Comparison of ENCODE assay signal across 1 cellular context in the genomic region with DNA sequence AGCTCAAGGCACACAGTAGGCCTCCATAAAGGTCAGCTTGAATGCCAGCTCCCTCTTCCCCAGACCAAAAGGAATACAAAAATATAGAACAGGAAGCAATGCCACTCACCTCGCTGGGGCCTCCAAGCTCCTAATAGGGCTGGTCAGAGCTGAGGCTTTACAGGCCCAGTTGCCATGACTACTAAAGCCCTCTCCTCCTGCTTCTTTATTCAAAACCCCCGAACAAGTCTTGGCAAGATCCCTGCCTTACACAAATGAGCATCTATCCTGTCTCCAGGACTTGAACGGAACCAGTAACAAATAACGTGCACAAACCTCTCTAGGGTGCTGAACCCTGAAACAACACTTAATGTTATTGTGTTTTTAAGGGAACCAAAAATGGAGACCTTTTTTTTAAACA.
TF ChIP-seq lines count a peak whose summit lies in the region.

No MANE protein-coding gene starts in this region.

TF ChIP-seq in H1, 55 proteins besides CTCF, POLR2A, EP300 and RAD21:
- TF ChIP-seq CEBPB (IDR thresholded peaks at IDR 0.05; ENCODE audit: low read depth, low read length), result no peak
- TF ChIP-seq, protein P1, sequence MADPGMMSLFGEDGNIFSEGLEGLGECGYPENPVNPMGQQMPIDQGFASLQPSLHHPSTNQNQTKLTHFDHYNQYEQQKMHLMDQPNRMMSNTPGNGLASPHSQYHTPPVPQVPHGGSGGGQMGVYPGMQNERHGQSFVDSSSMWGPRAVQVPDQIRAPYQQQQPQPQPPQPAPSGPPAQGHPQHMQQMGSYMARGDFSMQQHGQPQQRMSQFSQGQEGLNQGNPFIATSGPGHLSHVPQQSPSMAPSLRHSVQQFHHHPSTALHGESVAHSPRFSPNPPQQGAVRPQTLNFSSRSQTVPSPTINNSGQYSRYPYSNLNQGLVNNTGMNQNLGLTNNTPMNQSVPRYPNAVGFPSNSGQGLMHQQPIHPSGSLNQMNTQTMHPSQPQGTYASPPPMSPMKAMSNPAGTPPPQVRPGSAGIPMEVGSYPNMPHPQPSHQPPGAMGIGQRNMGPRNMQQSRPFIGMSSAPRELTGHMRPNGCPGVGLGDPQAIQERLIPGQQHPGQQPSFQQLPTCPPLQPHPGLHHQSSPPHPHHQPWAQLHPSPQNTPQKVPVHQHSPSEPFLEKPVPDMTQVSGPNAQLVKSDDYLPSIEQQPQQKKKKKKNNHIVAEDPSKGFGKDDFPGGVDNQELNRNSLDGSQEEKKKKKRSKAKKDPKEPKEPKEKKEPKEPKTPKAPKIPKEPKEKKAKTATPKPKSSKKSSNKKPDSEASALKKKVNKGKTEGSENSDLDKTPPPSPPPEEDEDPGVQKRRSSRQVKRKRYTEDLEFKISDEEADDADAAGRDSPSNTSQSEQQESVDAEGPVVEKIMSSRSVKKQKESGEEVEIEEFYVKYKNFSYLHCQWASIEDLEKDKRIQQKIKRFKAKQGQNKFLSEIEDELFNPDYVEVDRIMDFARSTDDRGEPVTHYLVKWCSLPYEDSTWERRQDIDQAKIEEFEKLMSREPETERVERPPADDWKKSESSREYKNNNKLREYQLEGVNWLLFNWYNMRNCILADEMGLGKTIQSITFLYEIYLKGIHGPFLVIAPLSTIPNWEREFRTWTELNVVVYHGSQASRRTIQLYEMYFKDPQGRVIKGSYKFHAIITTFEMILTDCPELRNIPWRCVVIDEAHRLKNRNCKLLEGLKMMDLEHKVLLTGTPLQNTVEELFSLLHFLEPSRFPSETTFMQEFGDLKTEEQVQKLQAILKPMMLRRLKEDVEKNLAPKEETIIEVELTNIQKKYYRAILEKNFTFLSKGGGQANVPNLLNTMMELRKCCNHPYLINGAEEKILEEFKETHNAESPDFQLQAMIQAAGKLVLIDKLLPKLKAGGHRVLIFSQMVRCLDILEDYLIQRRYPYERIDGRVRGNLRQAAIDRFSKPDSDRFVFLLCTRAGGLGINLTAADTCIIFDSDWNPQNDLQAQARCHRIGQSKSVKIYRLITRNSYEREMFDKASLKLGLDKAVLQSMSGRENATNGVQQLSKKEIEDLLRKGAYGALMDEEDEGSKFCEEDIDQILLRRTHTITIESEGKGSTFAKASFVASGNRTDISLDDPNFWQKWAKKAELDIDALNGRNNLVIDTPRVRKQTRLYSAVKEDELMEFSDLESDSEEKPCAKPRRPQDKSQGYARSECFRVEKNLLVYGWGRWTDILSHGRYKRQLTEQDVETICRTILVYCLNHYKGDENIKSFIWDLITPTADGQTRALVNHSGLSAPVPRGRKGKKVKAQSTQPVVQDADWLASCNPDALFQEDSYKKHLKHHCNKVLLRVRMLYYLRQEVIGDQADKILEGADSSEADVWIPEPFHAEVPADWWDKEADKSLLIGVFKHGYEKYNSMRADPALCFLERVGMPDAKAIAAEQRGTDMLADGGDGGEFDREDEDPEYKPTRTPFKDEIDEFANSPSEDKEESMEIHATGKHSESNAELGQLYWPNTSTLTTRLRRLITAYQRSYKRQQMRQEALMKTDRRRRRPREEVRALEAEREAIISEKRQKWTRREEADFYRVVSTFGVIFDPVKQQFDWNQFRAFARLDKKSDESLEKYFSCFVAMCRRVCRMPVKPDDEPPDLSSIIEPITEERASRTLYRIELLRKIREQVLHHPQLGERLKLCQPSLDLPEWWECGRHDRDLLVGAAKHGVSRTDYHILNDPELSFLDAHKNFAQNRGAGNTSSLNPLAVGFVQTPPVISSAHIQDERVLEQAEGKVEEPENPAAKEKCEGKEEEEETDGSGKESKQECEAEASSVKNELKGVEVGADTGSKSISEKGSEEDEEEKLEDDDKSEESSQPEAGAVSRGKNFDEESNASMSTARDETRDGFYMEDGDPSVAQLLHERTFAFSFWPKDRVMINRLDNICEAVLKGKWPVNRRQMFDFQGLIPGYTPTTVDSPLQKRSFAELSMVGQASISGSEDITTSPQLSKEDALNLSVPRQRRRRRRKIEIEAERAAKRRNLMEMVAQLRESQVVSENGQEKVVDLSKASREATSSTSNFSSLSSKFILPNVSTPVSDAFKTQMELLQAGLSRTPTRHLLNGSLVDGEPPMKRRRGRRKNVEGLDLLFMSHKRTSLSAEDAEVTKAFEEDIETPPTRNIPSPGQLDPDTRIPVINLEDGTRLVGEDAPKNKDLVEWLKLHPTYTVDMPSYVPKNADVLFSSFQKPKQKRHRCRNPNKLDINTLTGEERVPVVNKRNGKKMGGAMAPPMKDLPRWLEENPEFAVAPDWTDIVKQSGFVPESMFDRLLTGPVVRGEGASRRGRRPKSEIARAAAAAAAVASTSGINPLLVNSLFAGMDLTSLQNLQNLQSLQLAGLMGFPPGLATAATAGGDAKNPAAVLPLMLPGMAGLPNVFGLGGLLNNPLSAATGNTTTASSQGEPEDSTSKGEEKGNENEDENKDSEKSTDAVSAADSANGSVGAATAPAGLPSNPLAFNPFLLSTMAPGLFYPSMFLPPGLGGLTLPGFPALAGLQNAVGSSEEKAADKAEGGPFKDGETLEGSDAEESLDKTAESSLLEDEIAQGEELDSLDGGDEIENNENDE (IDR thresholded peaks at IDR 0.05; ENCODE audit: insufficient replicate concordance, low read length), result no peak
- no peak for TF ChIP-seq PHF8 (conservative IDR thresholded peaks at IDR 0.05; ENCODE audit: low read depth, low read length)
- TF ChIP-seq KDM1A (IDR thresholded peaks at IDR 0.05; ENCODE audit: borderline replicate concordance, low read length), result no peak
- TF ChIP-seq EGR1 (IDR thresholded peaks at IDR 0.05; ENCODE audit: borderline replicate concordance, low read depth, low read length), result no peak
- no peak for TF ChIP-seq CHD2 (IDR thresholded peaks at IDR 0.05; ENCODE audit: low read length)
- TF ChIP-seq RFX5 (IDR thresholded peaks at IDR 0.05; ENCODE audit: borderline replicate concordance, low read depth, low read length), result no peak
- no peak for TF ChIP-seq HDAC6 (IDR thresholded peaks at IDR 0.05; ENCODE audit: low read depth, low read length)
- no peak for TF ChIP-seq SIRT6 (IDR thresholded peaks at IDR 0.05; ENCODE audit: low read length)
TF ChIP-seq in H1: peak in this region for 0.
